In genomic region chr2:186934420-186934819, GRCh38 we compare ENCODE assay signal across 14 cellular contexts.
DNase-seq lines count a peak whose midpoint lies in the region; ATAC-seq and TF ChIP-seq lines count a peak whose summit lies in the region.
"Had no signal": no experiment of that assay in that cellular context is flagged by ENCODE, and none has a peak within 500 bp of the region (broad histone marks: within the 10 kb centered on the region; RNA-seq: fewer than 3 reads in every experiment).

No MANE protein-coding gene starts in this region.

- intact Hi-C loops in HCT116 (cut with micrococcal nuclease) (no loop called here), lower leg skin (cut with DNase I; ENCODE audit: low total_unique reads) (loop anchor here (2.0 kb wide), 1 partner anchor 78 kb away; no protein-coding TSS in a partner anchor)

- CTCF ChIA-PET in HCT116 (lab: Charles Lee) = no interaction called here
- CTCF ChIA-PET in WTC11 (lab: Charles Lee) = interaction anchor here (1.0 to 1.1 kb wide), 2 partner anchors 72 to 120 kb away, joined by 3 to 5 read pairs; no protein-coding TSS in a partner anchor

- H3K36me3 ChIP-seq in HCT116 (ENCODE audit: control insufficient read depth in 1 of 2, insufficient read depth in 2 of 2, low read length in 2 of 2) = no peaks in the 10 kb centered on the region

- H3K36me3 Mint-ChIP-seq in WTC11 = no peaks in the 10 kb centered on the region
- H3K36me3 Mint-ChIP-seq in nephron progenitor cell (ENCODE audit: low read depth) = no peaks in the 10 kb centered on the region
- H3K36me3 Mint-ChIP-seq: CD4-positive, alpha-beta memory T cell had no signal

- RAD21 ChIA-PET in HCT116 (lab: Charles Lee; ENCODE audit: low non-redundant PET in 1 of 2, low total read pairs in 2 of 2, uncharacterized antibody in 2 of 2, unreplicated experiment in 2 of 2) = no interaction called here

- peaks cover 6% of the 10 kb centered on the region for H3K9me3 Mint-ChIP-seq in WTC11
- no peaks in the 10 kb centered on the region for H3K9me3 Mint-ChIP-seq in nephron progenitor cell
- H3K9me3 Mint-ChIP-seq: H9, HFFc6 had no signal

- no peaks in the 10 kb centered on the region for H3K79me2 ChIP-seq in HCT116 (ENCODE audit: insufficient read depth, low read length)

- TF ChIP-seq POLR2A in HCT116 (IDR thresholded peaks at IDR 0.05; ENCODE audit: borderline replicate concordance, extremely low read depth, insufficient read depth, insufficient read length) (no peak), lower leg skin (IDR thresholded peaks at IDR 0.05) (no peak)

- no peak overlapping the region for H3K27ac Mint-ChIP-seq in WTC11
- peak overlapping the region; percentile 87 for H3K27ac Mint-ChIP-seq in nephron progenitor cell
- H3K27ac Mint-ChIP-seq: CD4-positive, alpha-beta memory T cell; HFFc6 had no signal

- H3K4me3 Mint-ChIP-seq in WTC11 (no peak overlapping the region), nephron progenitor cell (no peak overlapping the region)
- H3K4me3 Mint-ChIP-seq: CD4-positive, alpha-beta memory T cell; H9; HFFc6 had no signal

- BruUV-seq in HCT116 (replicated peaks; lab: Mats Ljungman, UMichigan) = no TSS peak

- no peak for ATAC-seq in HCT116
- peak; percentile 70 for ATAC-seq in WTC11

- H3K4me1 Mint-ChIP-seq in WTC11 = 0 out of 2 replicates have a peak, but pooled peaks cover 4% of the 10 kb centered on the region
- H3K4me1 Mint-ChIP-seq in nephron progenitor cell = no peaks in the 10 kb centered on the region
- H3K4me1 Mint-ChIP-seq: CD4-positive, alpha-beta memory T cell; H9 had no signal

- H3K9me3 ChIP-seq in HCT116 (ENCODE audit: control insufficient read depth in 1 of 2, insufficient read depth in 1 of 2, low read depth in 1 of 2, low read length in 2 of 2) = no peaks in the 10 kb centered on the region
- H3K9me3 ChIP-seq: Caco-2 had no signal

- DNase-seq in HCT116 (ENCODE audit: low read depth, low spot score) (no peak), WTC11 (ENCODE audit: low spot score) (no peak), nephron progenitor cell (no peak), lower leg skin (ENCODE audit: low spot score in 2 of 2) (no peak), NCI-H2081 treated with DMSO at 0.1 percent for 48 hours (lab: John Stamatoyannopoulos, UW) (no peak), NCI-H1105 treated with DMSO at 0.1 percent for 48 hours (lab: John Stamatoyannopoulos, UW) (no peak)
- DNase-seq: C1 segment of cervical spinal cord; Caco-2; CD4-positive, alpha-beta memory T cell; DMS153; DND-41; GM23248; H9; HFFc6 had no signal

- no peaks in the 10 kb centered on the region for H3K9me2 ChIP-seq in HCT116 (ENCODE audit: insufficient read depth)

- POLR2A ChIA-PET in HCT116 (lab: Charles Lee) (no interaction called here), WTC11 (lab: Charles Lee) (no interaction called here)

- 90 to 91% methylated on average over 4 of the region's 4 CpGs for whole genome bisulfite sequencing in lower leg skin, 2 donors

- TF ChIP-seq RAD21 in HCT116 (IDR thresholded peaks at IDR 0.05; ENCODE audit: low read depth) = no peak

- H3K27me3 Mint-ChIP-seq in WTC11 (ENCODE audit: low read depth) (no peaks in the 10 kb centered on the region), nephron progenitor cell (ENCODE audit: low read depth, poor library complexity) (peaks cover 3% of the 10 kb centered on the region)

- H3K4me3 ChIP-seq in HCT116 (replicated peaks in 1 of 2; ENCODE audit: low read depth in 1 of 2, low read length in 2 of 2) = no peak overlapping the region
- H3K4me3 ChIP-seq in lower leg skin (ENCODE audit: low read depth, poor library complexity, severe bottlenecking) = no peak overlapping the region
- H3K4me3 ChIP-seq: GM23248 had no signal

- no peak overlapping the region for H3K4me2 ChIP-seq in HCT116 (ENCODE audit: low read length)

- H3K9ac ChIP-seq in HCT116 (ENCODE audit: low read length) = no peak overlapping the region
- H3K9ac ChIP-seq: GM23248 had no signal

- no peak overlapping the region for H3K27ac ChIP-seq in HCT116 (ENCODE audit: low read depth, low read length)
- H3K27ac ChIP-seq: GM23248 had no signal

- H2AFZ ChIP-seq in HCT116 (ENCODE audit: low read depth, low read length, poor library complexity, severe bottlenecking) = peak overlapping the region; percentile 77
- H2AFZ ChIP-seq: GM23248 had no signal

- no peaks in the 10 kb centered on the region for H4K20me1 ChIP-seq in HCT116 (ENCODE audit: insufficient read depth)

- no peaks in the 10 kb centered on the region for H3K4me1 ChIP-seq in HCT116 (ENCODE audit: control insufficient read depth in 1 of 2, insufficient read depth in 2 of 2, low read length in 2 of 2)
- H3K4me1 ChIP-seq: Caco-2 had no signal

- no peak for TF ChIP-seq CTCF in HCT116 (IDR thresholded peaks at IDR 0.05 in 2 of 3, conservative IDR thresholded peaks at IDR 0.05 in 1 of 3; ENCODE audit: borderline replicate concordance in 1 of 3, insufficient read depth in 1 of 3, low read depth in 2 of 3, low read length in 2 of 3)
- TF ChIP-seq CTCF in WTC11 (IDR thresholded peaks at IDR 0.05) = no peak
- no peak for TF ChIP-seq CTCF in nephron progenitor cell (IDR thresholded peaks at IDR 0.05)
- no peak for TF ChIP-seq CTCF in lower leg skin (IDR thresholded peaks at IDR 0.05)

- no peaks in the 10 kb centered on the region for H3K27me3 ChIP-seq in HCT116 (ENCODE audit: insufficient read depth, low read length)

TF ChIP-seq in HCT116, 20 proteins besides CTCF, POLR2A, EP300 and RAD21 (continues in another document):
- no peak for TF ChIP-seq ZFX (IDR thresholded peaks at IDR 0.05)
- no peak for TF ChIP-seq TCF7L2 (IDR thresholded peaks at IDR 0.05; ENCODE audit: borderline replicate concordance, extremely low read depth, insufficient read depth, insufficient read length)
- no peak for TF ChIP-seq EZH2 (IDR thresholded peaks at IDR 0.05)
- TF ChIP-seq MAX (IDR thresholded peaks at IDR 0.05) = no peak
- TF ChIP-seq SRF (IDR thresholded peaks at IDR 0.05; ENCODE audit: low read depth) = no peak
- no peak for TF ChIP-seq REST (IDR thresholded peaks at IDR 0.05; ENCODE audit: low read depth)

TF ChIP-seq in WTC11, 78 proteins besides CTCF, POLR2A, EP300 and RAD21 (continues in another document):
- TF ChIP-seq ZBTB21 (CRISPR knock-in tag; IDR thresholded peaks at IDR 0.05; ENCODE audit: borderline replicate concordance) = no peak
- TF ChIP-seq TEAD4 (CRISPR knock-in tag; IDR thresholded peaks at IDR 0.05) = no peak
- no peak for TF ChIP-seq ELF4 (CRISPR knock-in tag; IDR thresholded peaks at IDR 0.05; ENCODE audit: low read depth)
- no peak for TF ChIP-seq ATF3 (CRISPR knock-in tag; conservative IDR thresholded peaks at IDR 0.05)
- TF ChIP-seq GABPB1 (CRISPR knock-in tag; IDR thresholded peaks at IDR 0.05) = no peak
- TF ChIP-seq ERG (CRISPR knock-in tag; IDR thresholded peaks at IDR 0.05) = no peak
- TF ChIP-seq RORB (CRISPR knock-in tag; IDR thresholded peaks at IDR 0.05) = no peak
- TF ChIP-seq ZBTB43 (CRISPR knock-in tag; IDR thresholded peaks at IDR 0.05) = no peak
- no peak for TF ChIP-seq STAT6 (CRISPR knock-in tag; conservative IDR thresholded peaks at IDR 0.05; ENCODE audit: low read depth)
- no peak for TF ChIP-seq PRRX2 (CRISPR knock-in tag; IDR thresholded peaks at IDR 0.05)
- TF ChIP-seq SP1 (CRISPR knock-in tag; conservative IDR thresholded peaks at IDR 0.05) = no peak
- TF ChIP-seq NR3C1 (CRISPR knock-in tag; conservative IDR thresholded peaks at IDR 0.05; ENCODE audit: low read depth) = no peak
- no peak for TF ChIP-seq IRF2 (CRISPR knock-in tag; IDR thresholded peaks at IDR 0.05; ENCODE audit: borderline replicate concordance, low read depth)
- TF ChIP-seq ZNF396 (CRISPR knock-in tag; IDR thresholded peaks at IDR 0.05; ENCODE audit: borderline replicate concordance) = no peak
